In the genomic region with DNA sequence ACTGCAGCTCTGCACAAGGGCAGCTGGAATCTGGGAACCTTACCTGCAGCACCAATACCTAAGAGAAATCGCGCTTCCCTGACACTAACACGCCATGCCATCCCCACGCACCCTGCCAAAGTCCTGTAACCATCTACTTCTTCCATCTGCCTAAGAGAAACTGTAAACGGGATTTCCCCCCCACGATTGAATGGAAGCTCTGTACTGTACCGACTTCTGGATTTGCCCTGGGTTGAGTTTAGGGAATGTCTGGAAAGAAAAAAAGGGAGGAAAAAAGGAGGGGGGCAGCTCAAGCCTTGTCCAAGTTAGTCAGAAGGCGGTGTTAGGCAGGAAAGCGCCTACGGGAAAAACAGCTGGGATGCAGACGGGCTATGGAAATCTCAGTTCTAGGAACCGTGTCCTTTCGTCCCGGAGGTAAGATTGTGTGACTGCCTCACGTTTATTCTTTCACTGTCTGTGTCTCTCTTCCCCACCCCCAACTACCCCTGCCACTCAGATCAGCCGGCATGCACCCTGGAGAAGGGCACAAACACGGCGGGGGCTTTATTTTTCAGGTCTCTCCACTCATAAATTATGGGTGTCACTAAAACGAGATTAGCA, we compare ENCODE assay signal across 8 cellular contexts.
DNase-seq lines count a peak whose midpoint lies in the region; ATAC-seq lines count a peak whose summit lies in the region.

No MANE protein-coding gene starts in this region.

- no peaks in the 10 kb centered on the region for H3K36me3 ChIP-seq in CD4-positive, CD25-positive, alpha-beta regulatory T cell (ENCODE audit: control insufficient read depth, insufficient read depth, low read length)
- no peaks in the 10 kb centered on the region for H3K36me3 ChIP-seq in muscle layer of duodenum (ENCODE audit: control insufficient read depth in 1 of 2, insufficient read depth in 2 of 2, low read length in 2 of 2)

- H3K27me3 Mint-ChIP-seq in CD4-positive, CD25-positive, alpha-beta regulatory T cell: peaks cover 58% of the 10 kb centered on the region

- no peak overlapping the region for H3K4me3 ChIP-seq in CD4-positive, CD25-positive, alpha-beta regulatory T cell (ENCODE audit: low read depth, low read length)
- H3K4me3 ChIP-seq in muscle layer of duodenum (ENCODE audit: low read depth in 1 of 2, low read length in 2 of 2): peak overlapping the region; percentile 50 to 64

- H3K27ac Mint-ChIP-seq in CD4-positive, CD25-positive, alpha-beta regulatory T cell: peak overlapping the region in 2 of 3 donors; percentile 48 to 58

- H3K4me3 Mint-ChIP-seq in CD4-positive, CD25-positive, alpha-beta regulatory T cell: peak overlapping the region in 3 of 4 donors; percentile 27 to 79 (median 74)

- H3K27me3 ChIP-seq in CD4-positive, CD25-positive, alpha-beta regulatory T cell (ENCODE audit: control insufficient read depth, insufficient read depth, low read length): peaks cover 58% of the 10 kb centered on the region
- H3K27me3 ChIP-seq in muscle layer of duodenum (ENCODE audit: low read depth, low read length): peaks cover 64% of the 10 kb centered on the region

- peaks cover 0 to 15% (median 0%) of the 10 kb centered on the region in 7 donors for H3K9me3 Mint-ChIP-seq in CD4-positive, CD25-positive, alpha-beta regulatory T cell

- no peak overlapping the region for H3K27ac ChIP-seq in CD4-positive, CD25-positive, alpha-beta regulatory T cell (ENCODE audit: insufficient read depth, low read length, poor library complexity, severe bottlenecking)
- no peak overlapping the region for H3K27ac ChIP-seq in muscle layer of duodenum (ENCODE audit: low read length)

- peaks cover 10% of the 10 kb centered on the region for H3K4me1 ChIP-seq in CD4-positive, CD25-positive, alpha-beta regulatory T cell (ENCODE audit: control insufficient read depth, insufficient read depth, low read length, poor library complexity, severe bottlenecking)
- H3K4me1 ChIP-seq in muscle layer of duodenum (ENCODE audit: control insufficient read depth in 1 of 2, insufficient read depth in 2 of 2, low read length in 2 of 2): peaks cover 0 to 19% of the 10 kb centered on the region in 2 donors

- H3K4me1 Mint-ChIP-seq in CD4-positive, CD25-positive, alpha-beta regulatory T cell: peaks cover 0 to 21% (median 10%) of the 10 kb centered on the region in 4 donors

- H3K9me3 ChIP-seq in CD4-positive, CD25-positive, alpha-beta regulatory T cell (ENCODE audit: control insufficient read depth in 2 of 2, low read length in 2 of 2): no peaks in the 10 kb centered on the region
- H3K9me3 ChIP-seq in muscle layer of duodenum (ENCODE audit: control insufficient read depth in 1 of 2, low read length in 2 of 2): no peaks in the 10 kb centered on the region

- H3K36me3 Mint-ChIP-seq in CD4-positive, CD25-positive, alpha-beta regulatory T cell: no peaks in the 10 kb centered on the region

- ATAC-seq in CD4-positive, CD25-positive, alpha-beta regulatory T cell (ENCODE audit: low read depth in 2 of 2): no peak
- ATAC-seq in HG02571 (IDR thresholded peaks at IDR 0.05; ENCODE audit: unreplicated experiment): no peak
- no peak for ATAC-seq in HG03196 (IDR thresholded peaks at IDR 0.05; ENCODE audit: unreplicated experiment)
- ATAC-seq in GM19467 (IDR thresholded peaks at IDR 0.05; ENCODE audit: unreplicated experiment): no peak

- no peak for DNase-seq in CD4-positive, CD25-positive, alpha-beta regulatory T cell
- peak; percentile 69 for DNase-seq in NCI-H1105 (lab: John Stamatoyannopoulos, UW)
- peak; percentile 51 for DNase-seq in ecto neural progenitor cell (ENCODE audit: low spot score)
- DNase-seq in GM19240 (ENCODE audit: insufficient read length, low spot score): no peak

Comparison
In these comparisons a context has a peak if more than half of its experiments do, and no peak if none do; other contexts are left out.
1. DNase-seq: peak in NCI-H1105 (single experiment) and ecto neural progenitor cell (single experiment); none in CD4-positive, CD25-positive, alpha-beta regulatory T cell (0 of 3) and GM19240 (single experiment).